ENCODE assay signal across 14 cellular contexts in the genomic region with DNA sequence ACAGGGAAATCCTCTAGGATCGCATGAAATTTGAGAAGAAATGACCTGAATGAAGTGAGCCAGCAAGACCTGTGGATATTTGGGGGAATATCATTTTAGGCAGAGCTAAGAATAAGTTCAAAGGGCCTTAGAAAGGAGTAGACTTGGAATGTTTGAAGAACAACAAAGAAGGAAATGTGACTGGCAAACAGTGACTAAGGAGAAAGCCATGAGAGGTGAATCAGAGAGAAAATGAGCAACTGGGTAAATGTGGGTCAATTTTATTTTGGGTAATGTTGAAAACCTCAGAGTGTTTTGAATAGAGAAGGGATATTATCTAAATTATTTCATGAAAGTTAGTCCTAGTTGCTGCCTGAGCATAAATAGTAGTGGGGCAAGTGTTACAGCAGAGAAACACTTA.
A peak's percentile ranks its signal among the peaks of the same experiment; 100 is the strongest.
DNase-seq lines count a peak whose midpoint lies in the region; ATAC-seq and TF ChIP-seq lines count a peak whose summit lies in the region.
"Had no signal": no experiment of that assay in that cellular context is flagged by ENCODE, and none has a peak within 500 bp of the region (broad histone marks: within the 10 kb centered on the region; RNA-seq: fewer than 3 reads in every experiment).

No MANE protein-coding gene starts in this region.

- TF ChIP-seq POLR2A in HCT116 (IDR thresholded peaks at IDR 0.05; ENCODE audit: borderline replicate concordance, extremely low read depth, insufficient read depth, insufficient read length) (no peak), uterus (IDR thresholded peaks at IDR 0.05) (no peak)

- TF ChIP-seq CTCF in HCT116 (IDR thresholded peaks at IDR 0.05 in 2 of 3, conservative IDR thresholded peaks at IDR 0.05 in 1 of 3; ENCODE audit: borderline replicate concordance in 1 of 3, insufficient read depth in 1 of 3, low read depth in 2 of 3, low read length in 2 of 3), result no peak
- no peak for TF ChIP-seq CTCF in kidney epithelial cell (IDR thresholded peaks at IDR 0.05; ENCODE audit: insufficient read depth, low read length, poor library complexity, severe bottlenecking)
- TF ChIP-seq CTCF in uterus (IDR thresholded peaks at IDR 0.05), result no peak

- no peaks in the 10 kb centered on the region for H4K20me1 ChIP-seq in HCT116 (ENCODE audit: insufficient read depth)

- POLR2A ChIA-PET in HCT116 (lab: Charles Lee), result no interaction called here

- CTCF ChIA-PET in HCT116 (lab: Charles Lee), result no interaction called here

- peak overlapping the region; percentile 17 for H2AFZ ChIP-seq in ACC112 (ENCODE audit: low read length, unreplicated experiment)
- H2AFZ ChIP-seq in HCT116 (ENCODE audit: low read depth, low read length, poor library complexity, severe bottlenecking), result no peak overlapping the region

- H3K9me3 ChIP-seq in HCT116 (ENCODE audit: control insufficient read depth in 1 of 2, insufficient read depth in 1 of 2, low read depth in 1 of 2, low read length in 2 of 2), result no peaks in the 10 kb centered on the region
- H3K9me3 ChIP-seq in adipocyte (ENCODE audit: control insufficient read depth, low read length), result no peaks in the 10 kb centered on the region
- H3K9me3 ChIP-seq in uterus, result no peaks in the 10 kb centered on the region

- RAD21 ChIA-PET in HCT116 (lab: Charles Lee; ENCODE audit: low non-redundant PET in 1 of 2, low total read pairs in 2 of 2, uncharacterized antibody in 2 of 2, unreplicated experiment in 2 of 2), result no interaction called here

- no peaks in the 10 kb centered on the region for H3K36me3 ChIP-seq in ACC112 (ENCODE audit: insufficient read depth, low read length)
- no peaks in the 10 kb centered on the region for H3K36me3 ChIP-seq in HCT116 (ENCODE audit: control insufficient read depth in 1 of 2, insufficient read depth in 2 of 2, low read length in 2 of 2)
- H3K36me3 ChIP-seq in adipocyte (ENCODE audit: control insufficient read depth, insufficient read depth, low read length, severe bottlenecking), result no peaks in the 10 kb centered on the region
- no peaks in the 10 kb centered on the region for H3K36me3 ChIP-seq in kidney epithelial cell (ENCODE audit: control insufficient read depth, insufficient read depth, low read length)
- no peaks in the 10 kb centered on the region for H3K36me3 ChIP-seq in uterus

- intact Hi-C loops in HCT116 (cut with micrococcal nuclease), result no loop called here
- intact Hi-C loops in uterus (cut with DNase I; ENCODE audit: low total_unique reads), result no loop called here

- peak overlapping the region; percentile 40 for H3K4me2 ChIP-seq in HCT116 (ENCODE audit: low read length)

- H3K9me2 ChIP-seq in HCT116 (ENCODE audit: insufficient read depth), result no peaks in the 10 kb centered on the region

- peak overlapping the region; percentile 28; the same call in 1 of the 2 replicates for H3K27ac ChIP-seq in ACC112 (ENCODE audit: low read depth, low read length)
- no peak overlapping the region for H3K27ac ChIP-seq in HCT116 (ENCODE audit: low read depth, low read length)
- H3K27ac ChIP-seq in uterus, result no peak overlapping the region
- H3K27ac ChIP-seq: skin epidermis had no signal

- no peak overlapping the region for H3K4me3 ChIP-seq in ACC112 (ENCODE audit: low read depth, low read length)
- H3K4me3 ChIP-seq in HCT116 (replicated peaks in 1 of 2; ENCODE audit: low read depth in 1 of 2, low read length in 2 of 2), result no peak overlapping the region
- no peak overlapping the region for H3K4me3 ChIP-seq in adipocyte (ENCODE audit: low read length)
- no peak overlapping the region for H3K4me3 ChIP-seq in kidney epithelial cell (ENCODE audit: low read depth, low read length)
- H3K4me3 ChIP-seq in uterus, result no peak overlapping the region
- H3K4me3 ChIP-seq: GM12878, skin epidermis had no signal

- no peak overlapping the region for H3K9ac ChIP-seq in HCT116 (ENCODE audit: low read length)
- H3K9ac ChIP-seq in adipocyte (ENCODE audit: low read length), result no peak overlapping the region

- TF ChIP-seq RAD21 in HCT116 (IDR thresholded peaks at IDR 0.05; ENCODE audit: low read depth), result no peak

- ATAC-seq in HCT116 (no peak; the same call in 1 of the 2 replicates), HG03457 (IDR thresholded peaks at IDR 0.05; ENCODE audit: unreplicated experiment) (no peak), HG03039 (IDR thresholded peaks at IDR 0.05; ENCODE audit: unreplicated experiment) (no peak)
- ATAC-seq: GM12878, T-cell had no signal

- H3K4me1 ChIP-seq in ACC112 (ENCODE audit: control insufficient read depth, insufficient read depth, low read length, unreplicated experiment) (peaks cover 14% of the 10 kb centered on the region), HCT116 (ENCODE audit: control insufficient read depth in 1 of 2, insufficient read depth in 2 of 2, low read length in 2 of 2) (peaks cover 5 to 11% of the 10 kb centered on the region in 2 experiments; a peak in 2 of 4 replicates), adipocyte (ENCODE audit: control insufficient read depth, insufficient read depth, low read length) (peaks cover 10% of the 10 kb centered on the region), uterus (no peaks in the 10 kb centered on the region)

- DNase-seq in HCT116 (ENCODE audit: low read depth, low spot score) (no peak), adipocyte (ENCODE audit: low read depth) (peak; percentile 11), kidney epithelial cell (ENCODE audit: low read depth) (peak; percentile 31), uterus (no peak), SHP77 treated with DMSO at 0.1 percent for 48 hours (lab: John Stamatoyannopoulos, UW) (no peak)
- DNase-seq: activated CD4-positive, alpha-beta T cell treated with anti-CD3 and anti-CD28 coated beads, Interleukin-2, amount 10 ng/mL, durations not matched to agents 24 days and 14 days; activated T-cell treated with anti-CD3 and anti-CD28 coated beads, Interleukin-2, amount 50 U/mL, for 48 hours; amniotic stem cell; T-cell had no signal

- H3K79me2 ChIP-seq in ACC112 (ENCODE audit: control insufficient read depth, insufficient read depth, low read length, unreplicated experiment) (no peaks in the 10 kb centered on the region), HCT116 (ENCODE audit: insufficient read depth, low read length) (no peaks in the 10 kb centered on the region)

- BruUV-seq in HCT116 (replicated peaks; lab: Mats Ljungman, UMichigan), result no TSS peak

- H3K27me3 ChIP-seq in ACC112 (ENCODE audit: insufficient read depth, low read length) (no peaks in the 10 kb centered on the region), HCT116 (ENCODE audit: insufficient read depth, low read length) (no peaks in the 10 kb centered on the region), adipocyte (replicated peaks; ENCODE audit: control insufficient read depth, insufficient read depth, low read length) (no peaks in the 10 kb centered on the region), kidney epithelial cell (ENCODE audit: control insufficient read depth, insufficient read depth, low read length) (no peaks in the 10 kb centered on the region), uterus (no peaks in the 10 kb centered on the region)

TF ChIP-seq in HCT116, 20 proteins besides CTCF, POLR2A, EP300 and RAD21:
- TF ChIP-seq ZFX (IDR thresholded peaks at IDR 0.05) (no peak), JUND (IDR thresholded peaks at IDR 0.05) (0 out of 2 replicates have a peak, but pooled peaks have one; percentile 22), YY1 (IDR thresholded peaks at IDR 0.05; ENCODE audit: extremely low read depth, insufficient replicate concordance, low read depth, low read length) (no peak), FOSL1 (IDR thresholded peaks at IDR 0.05; ENCODE audit: low read depth) (peak; percentile 39; the same call in 1 of the 2 replicates), SRF (IDR thresholded peaks at IDR 0.05; ENCODE audit: low read depth) (no peak), EZH2 (IDR thresholded peaks at IDR 0.05) (no peak), CBX3 (IDR thresholded peaks at IDR 0.05; ENCODE audit: low read depth) (no peak), ZNF274 (IDR thresholded peaks at IDR 0.05; ENCODE audit: low read depth, low read length) (no peak)
- TF ChIP-seq, protein P1, sequence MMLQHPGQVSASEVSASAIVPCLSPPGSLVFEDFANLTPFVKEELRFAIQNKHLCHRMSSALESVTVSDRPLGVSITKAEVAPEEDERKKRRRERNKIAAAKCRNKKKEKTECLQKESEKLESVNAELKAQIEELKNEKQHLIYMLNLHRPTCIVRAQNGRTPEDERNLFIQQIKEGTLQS (IDR thresholded peaks at IDR 0.05), result no peak
- TF ChIP-seq, protein P2, sequence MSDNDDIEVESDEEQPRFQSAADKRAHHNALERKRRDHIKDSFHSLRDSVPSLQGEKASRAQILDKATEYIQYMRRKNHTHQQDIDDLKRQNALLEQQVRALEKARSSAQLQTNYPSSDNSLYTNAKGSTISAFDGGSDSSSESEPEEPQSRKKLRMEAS (IDR thresholded peaks at IDR 0.05), result no peak
- TF ChIP-seq, protein P3, sequence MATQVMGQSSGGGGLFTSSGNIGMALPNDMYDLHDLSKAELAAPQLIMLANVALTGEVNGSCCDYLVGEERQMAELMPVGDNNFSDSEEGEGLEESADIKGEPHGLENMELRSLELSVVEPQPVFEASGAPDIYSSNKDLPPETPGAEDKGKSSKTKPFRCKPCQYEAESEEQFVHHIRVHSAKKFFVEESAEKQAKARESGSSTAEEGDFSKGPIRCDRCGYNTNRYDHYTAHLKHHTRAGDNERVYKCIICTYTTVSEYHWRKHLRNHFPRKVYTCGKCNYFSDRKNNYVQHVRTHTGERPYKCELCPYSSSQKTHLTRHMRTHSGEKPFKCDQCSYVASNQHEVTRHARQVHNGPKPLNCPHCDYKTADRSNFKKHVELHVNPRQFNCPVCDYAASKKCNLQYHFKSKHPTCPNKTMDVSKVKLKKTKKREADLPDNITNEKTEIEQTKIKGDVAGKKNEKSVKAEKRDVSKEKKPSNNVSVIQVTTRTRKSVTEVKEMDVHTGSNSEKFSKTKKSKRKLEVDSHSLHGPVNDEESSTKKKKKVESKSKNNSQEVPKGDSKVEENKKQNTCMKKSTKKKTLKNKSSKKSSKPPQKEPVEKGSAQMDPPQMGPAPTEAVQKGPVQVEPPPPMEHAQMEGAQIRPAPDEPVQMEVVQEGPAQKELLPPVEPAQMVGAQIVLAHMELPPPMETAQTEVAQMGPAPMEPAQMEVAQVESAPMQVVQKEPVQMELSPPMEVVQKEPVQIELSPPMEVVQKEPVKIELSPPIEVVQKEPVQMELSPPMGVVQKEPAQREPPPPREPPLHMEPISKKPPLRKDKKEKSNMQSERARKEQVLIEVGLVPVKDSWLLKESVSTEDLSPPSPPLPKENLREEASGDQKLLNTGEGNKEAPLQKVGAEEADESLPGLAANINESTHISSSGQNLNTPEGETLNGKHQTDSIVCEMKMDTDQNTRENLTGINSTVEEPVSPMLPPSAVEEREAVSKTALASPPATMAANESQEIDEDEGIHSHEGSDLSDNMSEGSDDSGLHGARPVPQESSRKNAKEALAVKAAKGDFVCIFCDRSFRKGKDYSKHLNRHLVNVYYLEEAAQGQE (IDR thresholded peaks at IDR 0.05; ENCODE audit: low read depth), result no peak

Comparison
In these comparisons a context has a peak if more than half of its experiments do, and no peak if none do; other contexts are left out.
1. DNase-seq: peak in adipocyte (single experiment) and kidney epithelial cell (single experiment); none in HCT116 (single experiment), uterus (0 of 2) and SHP77 treated with DMSO at 0.1 percent for 48 hours (single experiment).